ENCODE assay signal across 17 cellular contexts in genomic region chr15:65653341-65653740, GRCh38. TPM values are rescaled to one million over a fixed set of nuclear protein-coding genes. Genes with fewer than 3 reads are reported as not detected.
A peak's percentile ranks its signal among the peaks of the same experiment; 100 is the strongest.
DNase-seq lines count a peak whose midpoint lies in the region; ATAC-seq, FAIRE-seq and TF ChIP-seq lines count a peak whose summit lies in the region.
"Had no signal": no experiment of that assay in that cellular context is flagged by ENCODE, and none has a peak within 500 bp of the region (broad histone marks: within the 10 kb centered on the region; RNA-seq: fewer than 3 reads in every experiment).

No MANE protein-coding gene starts in this region.

- H3K36me3 Mint-ChIP-seq in CD4-positive, CD25-positive, alpha-beta regulatory T cell, result peaks cover 25% of the 10 kb centered on the region

- ATAC-seq in CD4-positive, CD25-positive, alpha-beta regulatory T cell (ENCODE audit: low read depth in 2 of 2), result no peak
- no peak for ATAC-seq in stimulated activated naive CD8-positive, alpha-beta T cell treated with anti-CD3 and anti-CD28 coated beads, Interleukin-15, amount 100 ng/mL, for 72 hours
- ATAC-seq: activated CD4-positive, CD25-positive, alpha-beta regulatory T cell treated with anti-CD3 and anti-CD28 coated beads, Interleukin-2, amount 50 U/mL, for 24 hours; activated T-cell treated with anti-CD3 and anti-CD28 coated beads, Interleukin-2, amount 50 U/mL, for 4 hours; pancreas had no signal

- no peaks in the 10 kb centered on the region for H3K27me3 ChIP-seq in CD4-positive, CD25-positive, alpha-beta regulatory T cell (ENCODE audit: control insufficient read depth, insufficient read depth, low read length)
- H3K27me3 ChIP-seq in bronchial epithelial cell (ENCODE audit: control insufficient read depth, insufficient read depth, low read length) (no peaks in the 10 kb centered on the region), ascending aorta (no peaks in the 10 kb centered on the region)
- H3K27me3 ChIP-seq: pancreas had no signal

- H3K27ac Mint-ChIP-seq in CD4-positive, CD25-positive, alpha-beta regulatory T cell, result peak overlapping the region in 1 of 3 donors; percentile 55
- no peak overlapping the region for H3K27ac Mint-ChIP-seq in stimulated activated naive CD8-positive, alpha-beta T cell treated with anti-CD3 and anti-CD28 coated beads, Interleukin-15, amount 100 ng/mL, for 72 hours

- H3K36me3 ChIP-seq in CD4-positive, CD25-positive, alpha-beta regulatory T cell (ENCODE audit: control insufficient read depth, insufficient read depth, low read length), result peaks cover 31% of the 10 kb centered on the region
- no peaks in the 10 kb centered on the region for H3K36me3 ChIP-seq in bronchial epithelial cell (ENCODE audit: control insufficient read depth, insufficient read depth, low read length)
- peaks cover 3 to 20% of the 10 kb centered on the region in 2 donors for H3K36me3 ChIP-seq in ascending aorta

- H3K4me3 Mint-ChIP-seq in CD4-positive, CD25-positive, alpha-beta regulatory T cell, result no peak overlapping the region
- no peak overlapping the region for H3K4me3 Mint-ChIP-seq in stimulated activated naive CD8-positive, alpha-beta T cell treated with anti-CD3 and anti-CD28 coated beads, Interleukin-15, amount 100 ng/mL, for 72 hours
- H3K4me3 Mint-ChIP-seq: activated T-cell treated with anti-CD3 and anti-CD28 coated beads, Interleukin-2, amount 50 U/mL, for 4 hours had no signal

- intact Hi-C loops in ascending aorta (cut with DNase I), result no loop called here

- no peaks in the 10 kb centered on the region for H3K9me3 ChIP-seq in CD4-positive, CD25-positive, alpha-beta regulatory T cell (ENCODE audit: control insufficient read depth in 2 of 2, low read length in 2 of 2)
- no peaks in the 10 kb centered on the region for H3K9me3 ChIP-seq in ascending aorta
- H3K9me3 ChIP-seq: pancreas had no signal

- no peak overlapping the region for H3K4me3 ChIP-seq in CD4-positive, CD25-positive, alpha-beta regulatory T cell (ENCODE audit: low read depth, low read length)
- H3K4me3 ChIP-seq in bronchial epithelial cell (ENCODE audit: low read depth, low read length) (no peak overlapping the region), ascending aorta (no peak overlapping the region)
- H3K4me3 ChIP-seq: pancreas had no signal

- H3K4me1 ChIP-seq in CD4-positive, CD25-positive, alpha-beta regulatory T cell (ENCODE audit: control insufficient read depth, insufficient read depth, low read length, poor library complexity, severe bottlenecking), result no peaks in the 10 kb centered on the region
- no peaks in the 10 kb centered on the region for H3K4me1 ChIP-seq in ascending aorta
- H3K4me1 ChIP-seq: pancreas had no signal

- FAIRE-seq in bronchial epithelial cell (lab: Jason Lieb, UNC), result no peak
- FAIRE-seq: pancreas, RCC 7860 had no signal

- peak overlapping the region; percentile 17 for H3K27ac ChIP-seq in CD4-positive, CD25-positive, alpha-beta regulatory T cell (ENCODE audit: insufficient read depth, low read length, poor library complexity, severe bottlenecking)
- no peak overlapping the region for H3K27ac ChIP-seq in ascending aorta
- H3K27ac ChIP-seq: pancreas had no signal

- peaks cover 2 to 13% (median 5%) of the 10 kb centered on the region in 4 donors for H3K4me1 Mint-ChIP-seq in CD4-positive, CD25-positive, alpha-beta regulatory T cell
- peaks cover 15% of the 10 kb centered on the region for H3K4me1 Mint-ChIP-seq in stimulated activated naive CD8-positive, alpha-beta T cell treated with anti-CD3 and anti-CD28 coated beads, Interleukin-15, amount 100 ng/mL, for 72 hours

- no peak for DNase-seq in CD4-positive, CD25-positive, alpha-beta regulatory T cell
- DNase-seq in M059J (ENCODE audit: low read depth), result peak; percentile 51
- peak; percentile 72 for DNase-seq in bronchial epithelial cell (ENCODE audit: low read depth)
- DNase-seq in kidney glomerular epithelial cell (lab: John Stamatoyannopoulos, UW), result peak; percentile 9
- DNase-seq in ascending aorta (ENCODE audit: low spot score in 2 of 2), result no peak
- DNase-seq in SW480 (ENCODE audit: low spot score), result no peak
- no peak for DNase-seq in NCI-H446 treated with DMSO at 0.1 percent for 48 hours (lab: John Stamatoyannopoulos, UW)
- no peak for DNase-seq in stimulated activated naive CD8-positive, alpha-beta T cell treated with anti-CD3 and anti-CD28 coated beads, Interleukin-15, amount 100 ng/mL, for 72 hours
- DNase-seq: activated T-cell treated with anti-CD3 and anti-CD28 coated beads, Interleukin-2, amount 50 U/mL, for 4 hours; amygdala; midbrain; NCI-H2029 treated with DMSO at 0.1 percent for 48 hours; NCI-H526 treated with DMSO at 0.1 percent for 48 hours; pancreas; T-helper 2 cell had no signal

- H3K27me3 Mint-ChIP-seq in CD4-positive, CD25-positive, alpha-beta regulatory T cell, result no peaks in the 10 kb centered on the region
- no peaks in the 10 kb centered on the region for H3K27me3 Mint-ChIP-seq in stimulated activated naive CD8-positive, alpha-beta T cell treated with anti-CD3 and anti-CD28 coated beads, Interleukin-15, amount 100 ng/mL, for 72 hours

- TF ChIP-seq CTCF in bronchial epithelial cell (IDR thresholded peaks at IDR 0.05; ENCODE audit: insufficient read depth, low read length, severe bottlenecking), result no peak
- TF ChIP-seq CTCF in ascending aorta (IDR thresholded peaks at IDR 0.05), result no peak

- H3K9me3 Mint-ChIP-seq in CD4-positive, CD25-positive, alpha-beta regulatory T cell, result peaks cover 0 to 2% (median 0%) of the 10 kb centered on the region in 7 donors
- no peaks in the 10 kb centered on the region for H3K9me3 Mint-ChIP-seq in stimulated activated naive CD8-positive, alpha-beta T cell treated with anti-CD3 and anti-CD28 coated beads, Interleukin-15, amount 100 ng/mL, for 72 hours
- H3K9me3 Mint-ChIP-seq: activated T-cell treated with anti-CD3 and anti-CD28 coated beads, Interleukin-2, amount 50 U/mL, for 4 hours had no signal

RNA-seq across cellular contexts. Expression of gene SLC24A1, which starts 31.6 kb away (rescaled TPM):
- 5.2 TPM for total RNA-seq in CD4-positive, CD25-positive, alpha-beta regulatory T cell
- polyA plus RNA-seq in CD4-positive, CD25-positive, alpha-beta regulatory T cell, result 1 to 10 TPM; 1.5 to 3.8 (median 2.0) TPM
- total RNA-seq in M059J (2014; rRNA removed; shearing (Covaris generic)), result 2.1 and 2.9 TPM in 2 replicates
- total RNA-seq in bronchial epithelial cell (1.6 and 2.2 TPM in 2 replicates), ascending aorta (2.0 TPM)

RNA-seq across cellular contexts. Expression of gene INTS14, which starts 42.4 kb away (rescaled TPM):
- 22.7 TPM for total RNA-seq in CD4-positive, CD25-positive, alpha-beta regulatory T cell
- polyA plus RNA-seq in CD4-positive, CD25-positive, alpha-beta regulatory T cell, result 10 to 100 TPM; 28.2 to 40.6 (median 33.2) TPM
- 35.9 and 55.3 TPM in 2 replicates for total RNA-seq in M059J (2014; rRNA removed; shearing (Covaris generic))
- total RNA-seq in bronchial epithelial cell, result 26.5 and 28.7 TPM in 2 replicates
- total RNA-seq in ascending aorta, result 14.5 TPM

Comparison
In these comparisons a context has a peak if more than half of its experiments do, and no peak if none do; other contexts are left out.
1. DNase-seq: peak in M059J (single experiment), bronchial epithelial cell (single experiment) and kidney glomerular epithelial cell (single experiment); none in CD4-positive, CD25-positive, alpha-beta regulatory T cell (0 of 3), ascending aorta (0 of 2), SW480 (single experiment), NCI-H446 treated with DMSO at 0.1 percent for 48 hours (single experiment) and stimulated activated naive CD8-positive, alpha-beta T cell treated with anti-CD3 and anti-CD28 coated beads, Interleukin-15, amount 100 ng/mL, for 72 hours (0 of 2).